ENCODE assay signal across 10 cellular contexts in genomic region chr5:164504141-164504772, GRCh38.
A peak's percentile ranks its signal among the peaks of the same experiment; 100 is the strongest.
DNase-seq lines count a peak whose midpoint lies in the region; TF ChIP-seq lines count a peak whose summit lies in the region.
"Had no signal": no experiment of that assay in that cellular context is flagged by ENCODE, and none has a peak within 500 bp of the region (broad histone marks: within the 10 kb centered on the region; RNA-seq: fewer than 3 reads in every experiment).

No MANE protein-coding gene starts in this region.

- no peak overlapping the region for H3K27ac Mint-ChIP-seq in endodermal cell
- peak overlapping the region; percentile 1 to 90 (median 8) for H3K27ac Mint-ChIP-seq in nephron
- no peak overlapping the region for H3K27ac Mint-ChIP-seq in activated T-cell treated with anti-CD3 and anti-CD28 coated beads, Interleukin-2, amount 50 U/mL, for 24 hours
- H3K27ac Mint-ChIP-seq: activated naive CD8-positive, alpha-beta T cell treated with anti-CD3 and anti-CD28 coated beads, Interleukin-2, amount 10 ng/mL, durations not matched to agents 7 days and 5 days; CD4-positive, CD25-positive, alpha-beta regulatory T cell had no signal

- peak; percentile 18 for DNase-seq in NCI-H146 (lab: John Stamatoyannopoulos, UW)
- no peak for DNase-seq in NCI-H146 treated with DMSO at 0.1 percent for 48 hours (lab: John Stamatoyannopoulos, UW; ENCODE audit: unreplicated experiment)
- peak; percentile 22 for DNase-seq in GM20000 (ENCODE audit: low spot score)
- DNase-seq in HT-29 (ENCODE audit: low spot score), result peak; percentile 77
- DNase-seq in RPMI7951 (ENCODE audit: low read depth), result peak; percentile 30
- DNase-seq in endodermal cell, result peak; percentile 79
- DNase-seq in activated T-cell treated with anti-CD3 and anti-CD28 coated beads, Interleukin-2, amount 50 U/mL, for 24 hours, result no peak
- DNase-seq: activated naive CD8-positive, alpha-beta T cell treated with anti-CD3 and anti-CD28 coated beads, Interleukin-2, amount 10 ng/mL, durations not matched to agents 7 days and 5 days had no signal

- H3K4me1 Mint-ChIP-seq in endodermal cell (peaks cover 12% of the 10 kb centered on the region), nephron (peaks cover 8% of the 10 kb centered on the region)
- no peaks in the 10 kb centered on the region for H3K4me1 Mint-ChIP-seq in activated T-cell treated with anti-CD3 and anti-CD28 coated beads, Interleukin-2, amount 50 U/mL, for 24 hours (ENCODE audit: low read depth)
- H3K4me1 Mint-ChIP-seq: activated naive CD8-positive, alpha-beta T cell treated with anti-CD3 and anti-CD28 coated beads, Interleukin-2, amount 10 ng/mL, durations not matched to agents 7 days and 5 days; CD4-positive, CD25-positive, alpha-beta regulatory T cell had no signal

- TF ChIP-seq CTCF in GM20000 (IDR thresholded peaks at IDR 0.05; ENCODE audit: extremely low read depth, missing control alignments) (peak; percentile 60), endodermal cell (conservative IDR thresholded peaks at IDR 0.05) (peak; percentile 92), nephron (IDR thresholded peaks at IDR 0.05; ENCODE audit: unreplicated experiment in 3 of 3) (peak; percentile 81 to 92 (median 87))

- no peaks in the 10 kb centered on the region for H3K4me1 ChIP-seq in endodermal cell (ENCODE audit: control insufficient read depth, insufficient read depth, low read length)

- H3K27me3 Mint-ChIP-seq in endodermal cell (ENCODE audit: insufficient read depth), result no peaks in the 10 kb centered on the region
- no peaks in the 10 kb centered on the region for H3K27me3 Mint-ChIP-seq in nephron (ENCODE audit: low read depth)
- H3K27me3 Mint-ChIP-seq in activated T-cell treated with anti-CD3 and anti-CD28 coated beads, Interleukin-2, amount 50 U/mL, for 24 hours, result no peaks in the 10 kb centered on the region
- H3K27me3 Mint-ChIP-seq: activated naive CD8-positive, alpha-beta T cell treated with anti-CD3 and anti-CD28 coated beads, Interleukin-2, amount 10 ng/mL, durations not matched to agents 7 days and 5 days; CD4-positive, CD25-positive, alpha-beta regulatory T cell had no signal

- no peak overlapping the region for H3K4me3 ChIP-seq in endodermal cell (ENCODE audit: low read length)

- no peak overlapping the region for H3K9ac ChIP-seq in endodermal cell (ENCODE audit: extremely low read depth, low read length, poor library complexity, severe bottlenecking)

- no peaks in the 10 kb centered on the region for H3K9me3 ChIP-seq in endodermal cell (ENCODE audit: control insufficient read depth, low read length)

- 38 to 55% methylated on average over 3 to 7 of the region's 7 CpGs for WGBS in endodermal cell (ENCODE audit: insufficient coverage in 1 of 2, insufficient read length in 1 of 2), 2 experiments

- H3K4me3 Mint-ChIP-seq in endodermal cell, result no peak overlapping the region
- peak overlapping the region in 2 of 3 experiments; percentile 23 to 27 for H3K4me3 Mint-ChIP-seq in nephron
- no peak overlapping the region for H3K4me3 Mint-ChIP-seq in activated T-cell treated with anti-CD3 and anti-CD28 coated beads, Interleukin-2, amount 50 U/mL, for 24 hours
- H3K4me3 Mint-ChIP-seq: activated naive CD8-positive, alpha-beta T cell treated with anti-CD3 and anti-CD28 coated beads, Interleukin-2, amount 10 ng/mL, durations not matched to agents 7 days and 5 days; CD4-positive, CD25-positive, alpha-beta regulatory T cell had no signal

- H3K36me3 Mint-ChIP-seq in endodermal cell (ENCODE audit: low read depth) (no peaks in the 10 kb centered on the region), nephron (ENCODE audit: low read depth) (no peaks in the 10 kb centered on the region)
- H3K36me3 Mint-ChIP-seq in activated T-cell treated with anti-CD3 and anti-CD28 coated beads, Interleukin-2, amount 50 U/mL, for 24 hours (ENCODE audit: low read depth), result no peaks in the 10 kb centered on the region
- H3K36me3 Mint-ChIP-seq: activated naive CD8-positive, alpha-beta T cell treated with anti-CD3 and anti-CD28 coated beads, Interleukin-2, amount 10 ng/mL, durations not matched to agents 7 days and 5 days; CD4-positive, CD25-positive, alpha-beta regulatory T cell had no signal

- no peaks in the 10 kb centered on the region for H3K27me3 ChIP-seq in endodermal cell (ENCODE audit: control insufficient read depth, insufficient read depth, low read length, poor library complexity, severe bottlenecking)

- H3K9me3 Mint-ChIP-seq in endodermal cell, result peaks cover 3% of the 10 kb centered on the region
- H3K9me3 Mint-ChIP-seq in nephron, result no peaks in the 10 kb centered on the region
- no peaks in the 10 kb centered on the region for H3K9me3 Mint-ChIP-seq in activated T-cell treated with anti-CD3 and anti-CD28 coated beads, Interleukin-2, amount 50 U/mL, for 24 hours
- H3K9me3 Mint-ChIP-seq: activated naive CD8-positive, alpha-beta T cell treated with anti-CD3 and anti-CD28 coated beads, Interleukin-2, amount 10 ng/mL, durations not matched to agents 7 days and 5 days had no signal

- H3K36me3 ChIP-seq in endodermal cell (ENCODE audit: control insufficient read depth, insufficient read depth, low read length), result no peaks in the 10 kb centered on the region

- H3K27ac ChIP-seq in endodermal cell (ENCODE audit: low read depth, low read length), result no peak overlapping the region

Comparison
In these comparisons a context has a peak if more than half of its experiments do, and no peak if none do; other contexts are left out.
1. DNase-seq: peak in NCI-H146 (single experiment), GM20000 (single experiment), HT-29 (single experiment), RPMI7951 (single experiment) and endodermal cell (single experiment); none in NCI-H146 treated with DMSO at 0.1 percent for 48 hours (single experiment) and activated T-cell treated with anti-CD3 and anti-CD28 coated beads, Interleukin-2, amount 50 U/mL, for 24 hours (single experiment).
2. H3K27ac Mint-ChIP-seq: peak in nephron (3 of 3); none in endodermal cell (single experiment) and activated T-cell treated with anti-CD3 and anti-CD28 coated beads, Interleukin-2, amount 50 U/mL, for 24 hours (single experiment).
3. H3K4me3 Mint-ChIP-seq: peak in nephron (2 of 3); none in endodermal cell (single experiment) and activated T-cell treated with anti-CD3 and anti-CD28 coated beads, Interleukin-2, amount 50 U/mL, for 24 hours (single experiment).
4. Peak in every context shown above with its lines, with median percentiles within 50 percentile points of each other: CTCF ChIP-seq.